Comparison of ENCODE assay signal across 1 cellular context in the genomic region with DNA sequence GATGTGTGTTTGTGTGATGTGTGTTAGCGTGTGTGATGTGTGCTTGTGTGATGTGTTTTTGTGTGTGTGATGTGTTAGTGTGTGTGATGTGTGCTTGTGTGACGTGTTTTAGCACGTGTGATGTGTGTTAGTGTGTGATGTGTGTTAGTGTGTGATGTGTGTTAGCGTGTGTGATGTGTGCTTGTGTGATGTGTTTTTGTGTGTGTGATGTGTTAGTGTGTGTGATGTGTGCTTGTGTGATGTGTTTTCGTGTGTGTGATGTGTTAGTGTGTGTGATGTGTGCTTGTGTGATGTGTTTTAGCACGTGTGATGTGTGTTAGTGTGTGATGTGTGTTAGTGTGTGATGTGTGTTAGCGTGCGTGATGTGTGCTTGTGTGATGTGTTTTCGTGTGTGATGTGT.
TF ChIP-seq lines count a peak whose summit lies in the region.

No MANE protein-coding gene starts in this region.

TF ChIP-seq in HEK293, 187 proteins besides CTCF, POLR2A, EP300 and RAD21:
- TF ChIP-seq, protein P1, sequence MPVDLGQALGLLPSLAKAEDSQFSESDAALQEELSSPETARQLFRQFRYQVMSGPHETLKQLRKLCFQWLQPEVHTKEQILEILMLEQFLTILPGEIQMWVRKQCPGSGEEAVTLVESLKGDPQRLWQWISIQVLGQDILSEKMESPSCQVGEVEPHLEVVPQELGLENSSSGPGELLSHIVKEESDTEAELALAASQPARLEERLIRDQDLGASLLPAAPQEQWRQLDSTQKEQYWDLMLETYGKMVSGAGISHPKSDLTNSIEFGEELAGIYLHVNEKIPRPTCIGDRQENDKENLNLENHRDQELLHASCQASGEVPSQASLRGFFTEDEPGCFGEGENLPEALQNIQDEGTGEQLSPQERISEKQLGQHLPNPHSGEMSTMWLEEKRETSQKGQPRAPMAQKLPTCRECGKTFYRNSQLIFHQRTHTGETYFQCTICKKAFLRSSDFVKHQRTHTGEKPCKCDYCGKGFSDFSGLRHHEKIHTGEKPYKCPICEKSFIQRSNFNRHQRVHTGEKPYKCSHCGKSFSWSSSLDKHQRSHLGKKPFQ (tag by site-specific recombination; IDR thresholded peaks at IDR 0.05) = 0 out of 2 replicates have a peak, but pooled peaks have one; percentile 17
TF ChIP-seq in HEK293: peak in this region for 1; not testable (repeated sequence) for 186.
